ENCODE assay signal across 18 cellular contexts in genomic region chr6:138521800-138522199, GRCh38. TPM values are rescaled to one million over a fixed set of nuclear protein-coding genes. Genes with fewer than 3 reads are reported as not detected.
DNase-seq lines count a peak whose midpoint lies in the region; ATAC-seq lines count a peak whose summit lies in the region.
"Had no signal": no experiment of that assay in that cellular context is flagged by ENCODE, and none has a peak within 500 bp of the region (broad histone marks: within the 10 kb centered on the region; RNA-seq: fewer than 3 reads in every experiment).

No MANE protein-coding gene starts in this region.

- no peak overlapping the region for H3K4me3 ChIP-seq in naive thymus-derived CD4-positive, alpha-beta T cell (ENCODE audit: low read length)
- H3K4me3 ChIP-seq: esophagus squamous epithelium had no signal

- DNase-seq in GF-D8 (lab: John Stamatoyannopoulos, UW): peak; percentile 80
- peak; percentile 66 to 88 for DNase-seq in NOMO-1 (lab: John Stamatoyannopoulos, UW; ENCODE audit: unreplicated experiment in 2 of 2)
- no peak for DNase-seq in naive thymus-derived CD4-positive, alpha-beta T cell
- DNase-seq in ACHN: no peak
- DNase-seq: activated CD4-positive, alpha-beta T cell treated with anti-CD3 and anti-CD28 coated beads, Interleukin-2, amount 10 ng/mL, durations not matched to agents 24 days and 14 days; activated CD8-positive, alpha-beta memory T cell treated with anti-CD3 and anti-CD28 coated beads, Interleukin-2, amount 50 U/mL, for 48 hours; DMS53; esophagus squamous epithelium; islet precursor cell; NCI-H1105; NCI-H774; stimulated activated CD4-positive, alpha-beta T cell treated with anti-CD3 and anti-CD28 coated beads, Interleukin-2, amount 100 ng/mL, for 48 hours had no signal

- in situ Hi-C loops in ACHN (cut with HindIII; ENCODE audit: low pct_ligation_motif_present, low pct_unique_long_range_greater_than_20kb, low sequenced_read_pairs): no loop called here

- H3K36me3 Mint-ChIP-seq in dendritic cell treated with granulocyte-macrophage colony-stimulating factor and Interleukin-4, amounts not matched to agents 40 ng/mL and 50 ng/mL, for 4 days (ENCODE audit: low read depth): no peaks in the 10 kb centered on the region
- peaks cover 0 to 3% (median 0%) of the 10 kb centered on the region in 5 donors for H3K36me3 Mint-ChIP-seq in naive thymus-derived CD4-positive, alpha-beta T cell

- H3K4me1 ChIP-seq in naive thymus-derived CD4-positive, alpha-beta T cell (ENCODE audit: control insufficient read depth in 2 of 2, insufficient read depth in 2 of 2, low read length in 2 of 2): no peaks in the 10 kb centered on the region

- CTCF ChIA-PET in naive thymus-derived CD4-positive, alpha-beta T cell (lab: Charles Lee): interaction anchor here (0.7 to 1.0 kb wide), 2 partner anchors 12 to 29 kb away, joined by 3 to 4 read pairs; no protein-coding TSS in a partner anchor

- no peaks in the 10 kb centered on the region for H3K27me3 Mint-ChIP-seq in dendritic cell treated with granulocyte-macrophage colony-stimulating factor and Interleukin-4, amounts not matched to agents 40 ng/mL and 50 ng/mL, for 4 days
- peaks cover 6 to 21% (median 17%) of the 10 kb centered on the region in 5 donors for H3K27me3 Mint-ChIP-seq in naive thymus-derived CD4-positive, alpha-beta T cell

- H3K4me3 Mint-ChIP-seq in dendritic cell treated with granulocyte-macrophage colony-stimulating factor and Interleukin-4, amounts not matched to agents 40 ng/mL and 50 ng/mL, for 4 days: peak overlapping the region; percentile 14
- H3K4me3 Mint-ChIP-seq in naive thymus-derived CD4-positive, alpha-beta T cell: no peak overlapping the region
- H3K4me3 Mint-ChIP-seq: activated CD4-positive, alpha-beta T cell treated with anti-CD3 and anti-CD28 coated beads, Interleukin-2, amount 10 ng/mL, durations not matched to agents 24 days and 14 days; T-helper 1 cell treated with Interleukin-12 subunit alpha and Interleukin-12 subunit beta and Interleukin-4 antibody, amounts not matched to agents 30 μg/mL and 1 μg/mL, for 36 hours had no signal

- H3K27me3 ChIP-seq in naive thymus-derived CD4-positive, alpha-beta T cell (ENCODE audit: control insufficient read depth in 2 of 2, insufficient read depth in 2 of 2, low read length in 2 of 2): no peaks in the 10 kb centered on the region
- H3K27me3 ChIP-seq: esophagus squamous epithelium had no signal

- POLR2A ChIA-PET in naive thymus-derived CD4-positive, alpha-beta T cell (lab: Charles Lee): no interaction called here

- no peaks in the 10 kb centered on the region for H3K9me3 Mint-ChIP-seq in dendritic cell treated with granulocyte-macrophage colony-stimulating factor and Interleukin-4, amounts not matched to agents 40 ng/mL and 50 ng/mL, for 4 days
- H3K9me3 Mint-ChIP-seq in naive thymus-derived CD4-positive, alpha-beta T cell: peaks cover 0 to 4% (median 0%) of the 10 kb centered on the region in 11 donors
- H3K9me3 Mint-ChIP-seq: activated CD4-positive, alpha-beta T cell treated with anti-CD3 and anti-CD28 coated beads, Interleukin-2, amount 10 ng/mL, durations not matched to agents 24 days and 14 days; T-helper 1 cell treated with Interleukin-12 subunit alpha and Interleukin-12 subunit beta and Interleukin-4 antibody, amounts not matched to agents 30 μg/mL and 1 μg/mL, for 36 hours had no signal

- no peaks in the 10 kb centered on the region for H3K36me3 ChIP-seq in naive thymus-derived CD4-positive, alpha-beta T cell (ENCODE audit: control insufficient read depth in 2 of 3, insufficient read depth in 3 of 3, low read length in 3 of 3)
- H3K36me3 ChIP-seq: esophagus squamous epithelium had no signal

- no peaks in the 10 kb centered on the region for H3K9me3 ChIP-seq in naive thymus-derived CD4-positive, alpha-beta T cell (ENCODE audit: control insufficient read depth in 2 of 3, low read length in 3 of 3)
- H3K9me3 ChIP-seq: esophagus squamous epithelium had no signal

- no peak overlapping the region for H3K27ac ChIP-seq in naive thymus-derived CD4-positive, alpha-beta T cell (ENCODE audit: low read depth, low read length)
- H3K27ac ChIP-seq: C4-2B, esophagus squamous epithelium, RWPE1 had no signal

- intact Hi-C loops in dendritic cell treated with granulocyte-macrophage colony-stimulating factor and Interleukin-4, amounts not matched to agents 40 ng/mL and 50 ng/mL, for 4 days (cut with micrococcal nuclease): no loop called here
- intact Hi-C loops in naive thymus-derived CD4-positive, alpha-beta T cell (cut with micrococcal nuclease): no loop called here

- H3K4me1 Mint-ChIP-seq in dendritic cell treated with granulocyte-macrophage colony-stimulating factor and Interleukin-4, amounts not matched to agents 40 ng/mL and 50 ng/mL, for 4 days (ENCODE audit: low read depth): peaks cover 25% of the 10 kb centered on the region
- H3K4me1 Mint-ChIP-seq in naive thymus-derived CD4-positive, alpha-beta T cell: peaks cover 0 to 11% (median 5%) of the 10 kb centered on the region in 7 donors

- peak overlapping the region; percentile 43 for H3K27ac Mint-ChIP-seq in dendritic cell treated with granulocyte-macrophage colony-stimulating factor and Interleukin-4, amounts not matched to agents 40 ng/mL and 50 ng/mL, for 4 days
- peak overlapping the region in 1 of 9 donors; percentile 23 for H3K27ac Mint-ChIP-seq in naive thymus-derived CD4-positive, alpha-beta T cell
- H3K27ac Mint-ChIP-seq: activated CD4-positive, alpha-beta T cell treated with anti-CD3 and anti-CD28 coated beads, Interleukin-2, amount 10 ng/mL, durations not matched to agents 24 days and 14 days; T-helper 1 cell treated with Interleukin-12 subunit alpha and Interleukin-12 subunit beta and Interleukin-4 antibody, amounts not matched to agents 30 μg/mL and 1 μg/mL, for 36 hours had no signal

- ATAC-seq in naive thymus-derived CD4-positive, alpha-beta T cell: peak; percentile 62
- ATAC-seq in HG03135 (IDR thresholded peaks at IDR 0.05; ENCODE audit: unreplicated experiment) (no peak), GM19351 (IDR thresholded peaks at IDR 0.05; ENCODE audit: unreplicated experiment) (no peak)

RNA-seq across cellular contexts. Expression of gene NHSL1, which starts 22.5 kb away (rescaled TPM):
- total RNA-seq in naive thymus-derived CD4-positive, alpha-beta T cell: 1 to 10 TPM in 2 of 5 experiments, under 1 TPM in 3; 0.13 to 1.2 (median 0.56) TPM
- under 1 TPM in 1 of 2 donors, not detected in 1; 0.05 TPM for polyA plus RNA-seq in naive thymus-derived CD4-positive, alpha-beta T cell

Comparison
In these comparisons a context has a peak if more than half of its experiments do, and no peak if none do; other contexts are left out.
1. DNase-seq: peak in GF-D8 (single experiment) and NOMO-1 (2 of 2); none in naive thymus-derived CD4-positive, alpha-beta T cell (0 of 9) and ACHN (single experiment).